Comparison of ENCODE assay signal across 1 cellular context in genomic region chr1:230761443-230762167, GRCh38.
TF ChIP-seq lines count a peak whose summit lies in the region.

No MANE protein-coding gene starts in this region.

TF ChIP-seq in H1, 55 proteins besides CTCF, POLR2A, EP300 and RAD21:
- TF ChIP-seq RNF2 (IDR thresholded peaks at IDR 0.05; ENCODE audit: borderline replicate concordance, low read depth, low read length, missing control alignments, poor library complexity, severe bottlenecking): no peak
- TF ChIP-seq MAX (IDR thresholded peaks at IDR 0.05): no peak
- TF ChIP-seq RBBP5 (IDR thresholded peaks at IDR 0.05; ENCODE audit: borderline replicate concordance, low read depth, low read length): no peak
- TF ChIP-seq SUZ12 (IDR thresholded peaks at IDR 0.05; ENCODE audit: low read length): no peak
- TF ChIP-seq ATF3 (IDR thresholded peaks at IDR 0.05; ENCODE audit: insufficient read depth, low read depth, low read length): no peak
- no peak for TF ChIP-seq CBX5 (IDR thresholded peaks at IDR 0.05; ENCODE audit: low read depth, low read length)
- no peak for TF ChIP-seq RXRA (IDR thresholded peaks at IDR 0.05; ENCODE audit: insufficient read depth, low read depth, low read length)
- no peak for TF ChIP-seq KDM4A (IDR thresholded peaks at IDR 0.05; ENCODE audit: low read depth, low read length, severe bottlenecking)
- TF ChIP-seq RFX5 (IDR thresholded peaks at IDR 0.05; ENCODE audit: borderline replicate concordance, low read depth, low read length): no peak
- no peak for TF ChIP-seq JUND (IDR thresholded peaks at IDR 0.05; ENCODE audit: low read length)
- TF ChIP-seq TEAD4 (IDR thresholded peaks at IDR 0.05; ENCODE audit: low read depth, low read length): no peak
- TF ChIP-seq GTF2F1 (IDR thresholded peaks at IDR 0.05; ENCODE audit: borderline replicate concordance, low read depth, low read length): no peak
- no peak for TF ChIP-seq POLR2AphosphoS5 (IDR thresholded peaks at IDR 0.05; ENCODE audit: low read depth, low read length)
- no peak for TF ChIP-seq CTBP2 (IDR thresholded peaks at IDR 0.05; ENCODE audit: borderline replicate concordance, insufficient read depth, insufficient read length, low read length)
- no peak for TF ChIP-seq SP1 (IDR thresholded peaks at IDR 0.05; ENCODE audit: low read depth, low read length)
- no peak for TF ChIP-seq GABPA (IDR thresholded peaks at IDR 0.05; ENCODE audit: borderline replicate concordance, insufficient read depth, low read length)
- TF ChIP-seq EZH2 (IDR thresholded peaks at IDR 0.05; ENCODE audit: low read depth, low read length, severe bottlenecking): no peak
- TF ChIP-seq ATF2 (IDR thresholded peaks at IDR 0.05; ENCODE audit: low read length): no peak
- TF ChIP-seq SIN3A (conservative IDR thresholded peaks at IDR 0.05 in 1 of 2, IDR thresholded peaks at IDR 0.05 in 1 of 2; ENCODE audit: low read depth in 1 of 2, low read length in 2 of 2): no peak
